Comparison of ENCODE assay signal across 30 cellular contexts in genomic region chr15:64917211-64917610, GRCh38.
"Had no signal": no experiment of that assay in that cellular context is flagged by ENCODE, and none has a peak within 500 bp of the region (broad histone marks: within the 10 kb centered on the region; RNA-seq: fewer than 3 reads in every experiment).

No MANE protein-coding gene starts in this region.

- H3K36me3 Mint-ChIP-seq: activated CD4-positive, alpha-beta memory T cell treated with anti-CD3 and anti-CD28 coated beads for 36 hours; activated naive CD8-positive, alpha-beta T cell; natural killer cell treated with Interleukin-12 subunit alpha and Interleukin-12 subunit beta and Interleukin-15 and Interleukin-18, amount 100 ng/mL, for 72 hours had no signal

- H3K27ac Mint-ChIP-seq: activated CD4-positive, alpha-beta memory T cell treated with anti-CD3 and anti-CD28 coated beads for 36 hours; activated naive CD8-positive, alpha-beta T cell; activated T-helper 2 cell treated with anti-CD3 and anti-CD28 coated beads, Interferon-gamma antibody, Interleukin-2, Interleukin-4, amounts not matched to agents 10 μg/mL and 5 μg/mL and 100 μg/mL, durations not matched to agents 14 hours and 24 hours and 36 hours; natural killer cell treated with Interleukin-12 subunit alpha and Interleukin-12 subunit beta and Interleukin-15 and Interleukin-18, amount 100 ng/mL, for 72 hours; stimulated activated naive B cell treated with anti-CD40 and anti-IgM and Interleukin-4, amounts not matched to agents 10 μg/mL and 1 μg/mL and 100 μg/mL, for 72 hours had no signal

- H3K4me3 Mint-ChIP-seq: activated CD4-positive, alpha-beta memory T cell treated with anti-CD3 and anti-CD28 coated beads for 36 hours; activated CD4-positive, alpha-beta T cell treated with anti-CD3 and anti-CD28 coated beads, Interleukin-2, amount 10 ng/mL, durations not matched to agents 24 days and 14 days; activated naive CD8-positive, alpha-beta T cell; activated T-cell treated with anti-CD3 and anti-CD28 coated beads, Interleukin-2, amount 50 U/mL, for 4 hours; natural killer cell treated with Interleukin-12 subunit alpha and Interleukin-12 subunit beta and Interleukin-15 and Interleukin-18, amount 100 ng/mL, for 72 hours; stimulated activated naive B cell treated with anti-CD40 and anti-IgM and Interleukin-4, amounts not matched to agents 10 μg/mL and 1 μg/mL and 100 μg/mL, for 72 hours had no signal

- H3K36me3 ChIP-seq: cardiac muscle cell, right atrium auricular region, stomach, thyroid gland, upper lobe of left lung, WERI-Rb-1 had no signal

- H3K4me3 ChIP-seq: body of pancreas, cardiac muscle cell, coronary artery, dorsolateral prefrontal cortex, lung, mucosa of descending colon, right atrium auricular region, smooth muscle cell, stomach, thyroid gland, upper lobe of left lung had no signal

- H3K27me3 ChIP-seq: body of pancreas, cardiac muscle cell, dorsolateral prefrontal cortex, right atrium auricular region, stomach, thyroid gland, upper lobe of left lung had no signal

- FAIRE-seq: frontal cortex, TTC549 had no signal

- ATAC-seq: activated T-cell treated with anti-CD3 and anti-CD28 coated beads, Interleukin-2, amount 50 U/mL, for 4 hours; body of pancreas; left lobe of liver; mucosa of descending colon; natural killer cell treated with Interleukin-12 subunit alpha and Interleukin-12 subunit beta and Interleukin-15 and Interleukin-18, amount 100 ng/mL, for 72 hours; stimulated activated naive B cell treated with anti-CD40 and anti-IgM and Interleukin-4, amounts not matched to agents 10 μg/mL and 1 μg/mL and 100 μg/mL, for 72 hours had no signal

- H3K9ac ChIP-seq: parathyroid adenoma had no signal

- H3K4me1 ChIP-seq: parathyroid adenoma had no signal

- H2AFZ ChIP-seq: parathyroid adenoma had no signal

- H3K79me2 ChIP-seq: parathyroid adenoma had no signal

- H3K9me3 Mint-ChIP-seq: activated CD4-positive, alpha-beta memory T cell treated with anti-CD3 and anti-CD28 coated beads for 36 hours; activated CD4-positive, alpha-beta T cell treated with anti-CD3 and anti-CD28 coated beads, Interleukin-2, amount 10 ng/mL, durations not matched to agents 24 days and 14 days; activated T-cell treated with anti-CD3 and anti-CD28 coated beads, Interleukin-2, amount 50 U/mL, for 4 hours; activated T-helper 2 cell treated with anti-CD3 and anti-CD28 coated beads, Interferon-gamma antibody, Interleukin-2, Interleukin-4, amounts not matched to agents 10 μg/mL and 5 μg/mL and 100 μg/mL, durations not matched to agents 14 hours and 24 hours and 36 hours; natural killer cell treated with Interleukin-12 subunit alpha and Interleukin-12 subunit beta and Interleukin-15 and Interleukin-18, amount 100 ng/mL, for 72 hours; stimulated activated naive B cell treated with anti-CD40 and anti-IgM and Interleukin-4, amounts not matched to agents 10 μg/mL and 1 μg/mL and 100 μg/mL, for 72 hours had no signal

- DNase-seq: activated CD4-positive, alpha-beta memory T cell treated with anti-CD3 and anti-CD28 coated beads for 36 hours; activated CD4-positive, alpha-beta T cell treated with anti-CD3 and anti-CD28 coated beads, Interleukin-2, amount 10 ng/mL, durations not matched to agents 24 days and 14 days; activated CD4-positive, CD25-positive, alpha-beta regulatory T cell treated with anti-CD3 and anti-CD28 coated beads, Interleukin-2, amount 50 U/mL, for 72 hours; activated T-cell treated with anti-CD3 and anti-CD28 coated beads, Interleukin-2, amount 50 U/mL, for 4 hours; anterior cingulate cortex; body of pancreas; dorsolateral prefrontal cortex; effector memory CD4-positive, alpha-beta T cell; kidney glomerular epithelial cell; mucosa of descending colon; stimulated activated CD4-positive, alpha-beta T cell treated with anti-CD3 and anti-CD28 coated beads, Interleukin-1b, Interleukin-23, amount 100 ng/mL, for 48 hours; stimulated activated CD4-positive, alpha-beta T cell treated with anti-CD3 and anti-CD28 coated beads, Interleukin-4, amount 100 ng/mL, for 4 hours; stimulated activated CD8-positive, alpha-beta memory T cell treated with anti-CD3 and anti-CD28 coated beads, Interleukin-4, amount 100 ng/mL, for 48 hours; stimulated activated naive B cell treated with anti-CD40 and anti-IgM and Interleukin-4, amounts not matched to agents 10 μg/mL and 1 μg/mL and 100 μg/mL, for 72 hours; stomach; thyroid gland; upper lobe of left lung; WERI-Rb-1 had no signal

- H3K27ac ChIP-seq: body of pancreas, cardiac muscle cell, coronary artery, dorsolateral prefrontal cortex, parathyroid adenoma, right atrium auricular region, stomach, thyroid gland, upper lobe of left lung, WERI-Rb-1 had no signal

- H3K4me2 ChIP-seq: smooth muscle cell had no signal

- H3K9me3 ChIP-seq: body of pancreas, mucosa of descending colon, right atrium auricular region, stomach, thyroid gland, upper lobe of left lung had no signal
